Comparison of ENCODE assay signal across 11 cellular contexts in genomic region chr19:38706792-38707511, GRCh38. TPM values are rescaled to one million over a fixed set of nuclear protein-coding genes. Genes with fewer than 3 reads are reported as not detected.
DNase-seq lines count a peak whose midpoint lies in the region; ATAC-seq and TF ChIP-seq lines count a peak whose summit lies in the region.
"Had no signal": no experiment of that assay in that cellular context is flagged by ENCODE, and none has a peak within 500 bp of the region (broad histone marks: within the 10 kb centered on the region; RNA-seq: fewer than 3 reads in every experiment).

No MANE protein-coding gene starts in this region.

- peaks cover 92% of the 10 kb centered on the region for H3K79me2 ChIP-seq in SK-N-SH (ENCODE audit: insufficient read depth)

- H3K9me2 ChIP-seq in SK-N-SH, result no peaks in the 10 kb centered on the region

- POLR2A ChIA-PET in SK-N-SH (lab: Yijun Ruan, JAX), result interaction anchor here (0.9 kb wide), 1 partner anchor 17 kb away, joined by 3 read pairs; no protein-coding TSS in a partner anchor

- H3K9me3 ChIP-seq in SK-N-SH (no peaks in the 10 kb centered on the region), lung (ENCODE audit: control insufficient read depth in 2 of 2, insufficient read depth in 1 of 2, low read length in 1 of 2) (no peaks in the 10 kb centered on the region)

- ATAC-seq in SK-N-SH treated with all-trans-retinoic acid at 6 μM for 48 hours, result no peak
- no peak for ATAC-seq in lung (ENCODE audit: insufficient read depth, low FRiP score)
- no peak for ATAC-seq in HG03565 (IDR thresholded peaks at IDR 0.05; ENCODE audit: unreplicated experiment)

- H3K27ac ChIP-seq in SK-N-SH (ENCODE audit: low read depth in 2 of 2, low read length in 1 of 2), result peak overlapping the region; percentile 15 to 35; a peak in 2 of 4 replicates
- H3K27ac ChIP-seq in caudate nucleus (ENCODE audit: low read depth, low read length), result peak overlapping the region; percentile 75
- peak overlapping the region; percentile 25 to 75 for H3K27ac ChIP-seq in lung (ENCODE audit: low read depth in 1 of 2, low read length in 1 of 2)
- H3K27ac ChIP-seq in temporal lobe (ENCODE audit: low read depth, low read length), result peak overlapping the region; percentile 85
- H3K27ac ChIP-seq: HL-60 had no signal

- TF ChIP-seq EP300 in SK-N-SH (IDR thresholded peaks at IDR 0.05; ENCODE audit: borderline replicate concordance in 1 of 2, low read depth in 1 of 2, low read length in 1 of 2), result no peak

- peaks cover 0 to 6% of the 10 kb centered on the region in 2 experiments; a peak in 2 of 4 replicates for H3K4me1 ChIP-seq in SK-N-SH (ENCODE audit: control insufficient read depth in 1 of 2, insufficient read depth in 2 of 2, low read depth in 1 of 2, low read length in 1 of 2)
- peaks cover 2 to 42% of the 10 kb centered on the region in 2 donors for H3K4me1 ChIP-seq in lung (ENCODE audit: control insufficient read depth in 2 of 2, insufficient read depth in 2 of 2, low read length in 2 of 2)

- H3K4me2 ChIP-seq in SK-N-SH, result no peak overlapping the region

- 96% methylated on average over 11 of the region's 16 CpGs for WGBS in SK-N-SH (ENCODE audit: low lambda C conversion rate)
- 73 to 77% methylated on average over 16 of the region's 16 CpGs for WGBS in lung, 2 donors

- no peak for TF ChIP-seq RAD21 in SK-N-SH (IDR thresholded peaks at IDR 0.05; ENCODE audit: low read length)

- peaks cover 7% of the 10 kb centered on the region for H3F3A ChIP-seq in SK-N-SH (replicated peaks; ENCODE audit: insufficient read depth)

- CTCF ChIA-PET in SK-N-SH (lab: Yijun Ruan, JAX), result no interaction called here

- no peak overlapping the region for H2AFZ ChIP-seq in SK-N-SH (ENCODE audit: low read depth)

- H3K36me3 ChIP-seq in SK-N-SH (replicated peaks in 1 of 2; ENCODE audit: control insufficient read depth in 1 of 2, insufficient read depth in 2 of 2, low read length in 1 of 2) (peaks cover 48 to 88% of the 10 kb centered on the region in 2 experiments), lung (ENCODE audit: control insufficient read depth in 2 of 2, insufficient read depth in 2 of 2, low read length in 2 of 2) (peaks cover 2 to 91% of the 10 kb centered on the region in 2 donors)

- DNase-seq in SK-N-SH, result no peak
- DNase-seq in caudate nucleus (lab: John Stamatoyannopoulos, UW), result no peak
- no peak for DNase-seq in lung (ENCODE audit: low spot score)
- no peak for DNase-seq in cerebellar cortex (ENCODE audit: low spot score)
- DNase-seq in activated effector memory CD4-positive, alpha-beta T cell treated with Interleukin-2 at 50 U/mL for 16 hours, result no peak
- DNase-seq: 8988T, NCI-H1105 treated with DMSO at 0.1 percent for 48 hours had no signal

- H3K27me3 ChIP-seq in SK-N-SH (ENCODE audit: insufficient read depth), result no peaks in the 10 kb centered on the region
- no peaks in the 10 kb centered on the region for H3K27me3 ChIP-seq in lung (ENCODE audit: control insufficient read depth, insufficient read depth)

- no peak overlapping the region for H3K4me3 ChIP-seq in SK-N-SH (ENCODE audit: low read depth in 2 of 2, low read length in 1 of 2)
- H3K4me3 ChIP-seq in lung, result no peak overlapping the region

- no peak overlapping the region; the same call in 1 of the 2 replicates for H3K9ac ChIP-seq in SK-N-SH

- H4K20me1 ChIP-seq in SK-N-SH (ENCODE audit: insufficient read depth), result peaks cover 23% of the 10 kb centered on the region; the same call in 1 of the 2 replicates

- no peak for TF ChIP-seq CTCF in SK-N-SH (IDR thresholded peaks at IDR 0.05)
- TF ChIP-seq CTCF in lung (IDR thresholded peaks at IDR 0.05; ENCODE audit: control extremely low read depth, extremely low read depth), result no peak

TF ChIP-seq in SK-N-SH, 30 proteins besides CTCF, POLR2A, EP300 and RAD21 (continues in another document):
- TF ChIP-seq TCF12 (IDR thresholded peaks at IDR 0.05), result no peak
- no peak for TF ChIP-seq REST (IDR thresholded peaks at IDR 0.05; ENCODE audit: low read depth, low read length)

TF ChIP-seq in SK-N-SH treated with all-trans-retinoic acid at 6 μM for 48 hours, 23 proteins besides CTCF, POLR2A, EP300 and RAD21:
- TF ChIP-seq CSRNP3 (CRISPR knock-in tag; IDR thresholded peaks at IDR 0.05) (no peak), ESRRG (CRISPR knock-in tag; IDR thresholded peaks at IDR 0.05) (no peak), TOX (CRISPR knock-in tag; IDR thresholded peaks at IDR 0.05; ENCODE audit: borderline replicate concordance) (no peak)

RNA-seq across cellular contexts. Expression of gene CAPN12, which starts 37.3 kb away (rescaled TPM):
- polyA plus RNA-seq in SK-N-SH (2012; rRNA removed) (1.7 and 3.0 TPM in 2 replicates), lung (10 to 100 TPM in 1 of 2 donors, 1 to 10 TPM in 1; 4.9 to 17.8 TPM)
- polyA plus RNA-seq in SK-N-SH (2012; cell fraction: cytosol; rRNA removed), result 0.48 and 0.50 TPM in 2 replicates
- 14.5 and 19.0 TPM in 2 replicates for polyA plus RNA-seq in SK-N-SH (2012; cell fraction: nucleus; rRNA removed)
- total RNA-seq in lung (1 to 10 TPM; 2.0 to 7.1 TPM), temporal lobe (0.25 TPM)

RNA-seq across cellular contexts. Expression of gene ACTN4, which starts 59.5 kb away (rescaled TPM):
- polyA plus RNA-seq in SK-N-SH (2012; rRNA removed), result 494 and 598 TPM in 2 replicates
- 222 and 365 TPM in 2 replicates for polyA plus RNA-seq in SK-N-SH (2012; cell fraction: cytosol; rRNA removed)
- 687 and 951 TPM in 2 replicates for polyA plus RNA-seq in SK-N-SH (2012; cell fraction: nucleus; rRNA removed)
- 100 to 1,000 TPM; 339 to 552 TPM for total RNA-seq in lung
- polyA plus RNA-seq in lung, result 100 to 1,000 TPM; 229 to 394 TPM
- 51.9 TPM for total RNA-seq in temporal lobe

Comparison
In these comparisons a context has a peak if more than half of its experiments do, and no peak if none do; other contexts are left out.
1. H3K27ac ChIP-seq: peak in every context shown above with its lines; median percentile 85 in temporal lobe; 75 in caudate nucleus; 50 in lung; 25 in SK-N-SH.